8 cellular contexts compared by ENCODE assay signal in the genomic region with DNA sequence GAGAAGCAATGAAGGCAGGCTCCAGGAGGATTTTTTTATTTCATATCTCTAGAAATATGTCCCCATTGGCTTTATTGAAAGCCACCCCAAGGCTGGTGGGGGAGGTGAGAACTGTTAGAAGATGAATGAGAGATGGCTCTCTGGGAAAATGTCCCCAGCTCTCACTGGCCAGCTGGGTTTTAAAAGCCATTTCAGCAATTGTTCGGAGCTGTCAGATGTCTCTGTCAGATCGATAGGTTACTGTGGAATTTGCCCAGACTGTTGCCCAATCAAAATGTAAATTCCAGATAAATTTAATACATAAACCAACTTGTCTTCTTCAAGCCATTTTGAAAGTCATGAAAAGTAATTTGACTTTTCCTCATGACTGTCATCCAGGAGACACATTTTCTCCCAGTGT.
"Had no signal": no experiment of that assay in that cellular context is flagged by ENCODE, and none has a peak within 500 bp of the region (broad histone marks: within the 10 kb centered on the region; RNA-seq: fewer than 3 reads in every experiment).

No MANE protein-coding gene starts in this region.

- FAIRE-seq: G401.6, GM12878, GM12891, GM12892, GM18507, GM19239 had no signal

- H3K4me3 ChIP-seq: GM12878 had no signal

- DNase-seq: GDM1, GF-D8 had no signal

- ATAC-seq: GM12878 had no signal
